In genomic region chr18:46324556-46324955, GRCh38 we compare ENCODE assay signal across 9 cellular contexts.
DNase-seq lines count a peak whose midpoint lies in the region; ATAC-seq and TF ChIP-seq lines count a peak whose summit lies in the region.
"Had no signal": no experiment of that assay in that cellular context is flagged by ENCODE, and none has a peak within 500 bp of the region (broad histone marks: within the 10 kb centered on the region; RNA-seq: fewer than 3 reads in every experiment).

No MANE protein-coding gene starts in this region.

- H3K4me1 ChIP-seq in mucosa of descending colon (ENCODE audit: low read depth) = no peaks in the 10 kb centered on the region
- no peaks in the 10 kb centered on the region for H3K4me1 ChIP-seq in prostate gland (replicated peaks)

- peaks cover 35% of the 10 kb centered on the region for H3K4me1 Mint-ChIP-seq in brain

- no peaks in the 10 kb centered on the region for H3K36me3 ChIP-seq in mucosa of descending colon (ENCODE audit: low read depth)
- H3K36me3 ChIP-seq in prostate gland = no peaks in the 10 kb centered on the region

- peak overlapping the region; percentile 3 to 65 (median 55) for H3K4me3 Mint-ChIP-seq in brain

- DNase-seq in NCI-H1105 treated with DMSO at 0.1 percent for 48 hours (lab: John Stamatoyannopoulos, UW) = peak; percentile 12
- no peak for DNase-seq in NCI-H1105 (lab: John Stamatoyannopoulos, UW)
- peak; percentile 21 for DNase-seq in NCI-H2196 (lab: John Stamatoyannopoulos, UW; ENCODE audit: unreplicated experiment)
- no peak for DNase-seq in mucosa of descending colon
- no peak for DNase-seq in ureter (ENCODE audit: low spot score)
- DNase-seq in prostate gland (ENCODE audit: low spot score) = no peak
- no peak for DNase-seq in NCI-H1436 (lab: John Stamatoyannopoulos, UW)

- intact Hi-C loops in mucosa of descending colon (cut with DNase I, micrococcal nuclease) = no loop called here
- intact Hi-C loops in prostate gland (cut with DNase I) = no loop called here

- H3K27ac ChIP-seq in prostate gland = no peak overlapping the region
- H3K27ac ChIP-seq: 22Rv1 had no signal

- 87% methylated on average over 1 of the region's 1 CpG for WGBS in prostate gland

- TF ChIP-seq CTCF in brain (conservative IDR thresholded peaks at IDR 0.05) (no peak), mucosa of descending colon (IDR thresholded peaks at IDR 0.05) (no peak), prostate gland (IDR thresholded peaks at IDR 0.05) (no peak)

- TF ChIP-seq POLR2A in prostate gland (IDR thresholded peaks at IDR 0.05) = no peak

- H3K9me3 Mint-ChIP-seq in brain = peaks cover 0 to 2% (median 0%) of the 10 kb centered on the region in 5 experiments

- ATAC-seq in mucosa of descending colon = peak; percentile 79

- no peaks in the 10 kb centered on the region for H3K27me3 ChIP-seq in prostate gland (replicated peaks; ENCODE audit: insufficient read depth)

- H3K27ac Mint-ChIP-seq in brain = peak overlapping the region; percentile 11 to 88 (median 65)

- H3K27me3 Mint-ChIP-seq in brain = peaks cover 5% of the 10 kb centered on the region

- no peaks in the 10 kb centered on the region for H3K9me3 ChIP-seq in mucosa of descending colon
- no peaks in the 10 kb centered on the region for H3K9me3 ChIP-seq in prostate gland

- H3K4me3 ChIP-seq in mucosa of descending colon = no peak overlapping the region
- H3K4me3 ChIP-seq in prostate gland = no peak overlapping the region

- H3K36me3 Mint-ChIP-seq in brain = no peaks in the 10 kb centered on the region

Comparison
In these comparisons a context has a peak if more than half of its experiments do, and no peak if none do; other contexts are left out.
1. DNase-seq: peak in NCI-H1105 treated with DMSO at 0.1 percent for 48 hours (single experiment) and NCI-H2196 (single experiment); none in NCI-H1105 (single experiment), mucosa of descending colon (0 of 3), ureter (single experiment), prostate gland (single experiment) and NCI-H1436 (single experiment).